ENCODE assay signal across 24 cellular contexts in genomic region chr4:159526172-159526571, GRCh38.
"Had no signal": no experiment of that assay in that cellular context is flagged by ENCODE, and none has a peak within 500 bp of the region (broad histone marks: within the 10 kb centered on the region; RNA-seq: fewer than 3 reads in every experiment).

No MANE protein-coding gene starts in this region.

- H3K9me3 ChIP-seq: esophagus squamous epithelium, pancreas, stomach, thyroid gland had no signal

- ATAC-seq: heart right ventricle; left colon; left ventricle myocardium superior; natural killer cell; pancreas; sciatic nerve; stimulated activated effector memory CD8-positive, alpha-beta T cell treated with anti-CD3 and anti-CD28 coated beads, Interleukin-12 subunit alpha, Interleukin-12 subunit beta, amount 100 ng/mL, for 72 hours had no signal

- H3K4me1 Mint-ChIP-seq: memory B cell; natural killer cell; stimulated activated effector memory CD8-positive, alpha-beta T cell treated with anti-CD3 and anti-CD28 coated beads, Interleukin-12 subunit alpha, Interleukin-12 subunit beta, amount 100 ng/mL, for 72 hours had no signal

- H3K27me3 Mint-ChIP-seq: dendritic cell treated with granulocyte-macrophage colony-stimulating factor and Interleukin-4, amounts not matched to agents 40 ng/mL and 50 ng/mL, for 4 days; memory B cell; type B pancreatic cell had no signal

- H3K4me3 ChIP-seq: esophagus squamous epithelium, heart right ventricle, lung, pancreas, stomach, thyroid gland had no signal

- DNase-seq: effector memory CD4-positive, alpha-beta T cell; erythroblast; esophagus squamous epithelium; foreskin melanocyte; glutamatergic neuron; heart right ventricle; hippocampal formation; islet precursor cell; kidney glomerular epithelial cell; left colon; left ventricle myocardium superior; natural killer cell; pancreas; stimulated activated CD4-positive, alpha-beta T cell treated with anti-CD3 and anti-CD28 coated beads, Interleukin-2, amount 100 ng/mL, for 24 hours; stimulated activated CD4-positive, alpha-beta T cell treated with anti-CD3 and anti-CD28 coated beads, Interleukin-4, amount 100 ng/mL, for 24 hours; stimulated activated naive CD4-positive, alpha-beta T cell treated with Interleukin-2 at 50 U/mL for 16 hours; stomach; thyroid gland had no signal

- H3K36me3 Mint-ChIP-seq: memory B cell; natural killer cell; stimulated activated effector memory CD8-positive, alpha-beta T cell treated with anti-CD3 and anti-CD28 coated beads, Interleukin-12 subunit alpha, Interleukin-12 subunit beta, amount 100 ng/mL, for 72 hours; type B pancreatic cell had no signal

- H3K27me3 ChIP-seq: esophagus squamous epithelium, heart right ventricle, pancreas, stomach, thyroid gland had no signal

- H3K4me1 ChIP-seq: esophagus squamous epithelium, heart right ventricle, pancreas, stomach, thyroid gland had no signal

- H3K27ac ChIP-seq: esophagus squamous epithelium, heart right ventricle, pancreas, stomach, thyroid gland had no signal

- H3K9me3 Mint-ChIP-seq: dendritic cell treated with granulocyte-macrophage colony-stimulating factor and Interleukin-4, amounts not matched to agents 40 ng/mL and 50 ng/mL, for 4 days; type B pancreatic cell had no signal

- H3K36me3 ChIP-seq: esophagus squamous epithelium, heart right ventricle, pancreas, stomach, thyroid gland had no signal

- H3K27ac Mint-ChIP-seq: dendritic cell treated with granulocyte-macrophage colony-stimulating factor and Interleukin-4, amounts not matched to agents 40 ng/mL and 50 ng/mL, for 4 days; memory B cell; natural killer cell; stimulated activated effector memory CD8-positive, alpha-beta T cell treated with anti-CD3 and anti-CD28 coated beads, Interleukin-12 subunit alpha, Interleukin-12 subunit beta, amount 100 ng/mL, for 72 hours; type B pancreatic cell had no signal

- H3K4me3 Mint-ChIP-seq: dendritic cell treated with granulocyte-macrophage colony-stimulating factor and Interleukin-4, amounts not matched to agents 40 ng/mL and 50 ng/mL, for 4 days; memory B cell; natural killer cell; stimulated activated effector memory CD8-positive, alpha-beta T cell treated with anti-CD3 and anti-CD28 coated beads, Interleukin-12 subunit alpha, Interleukin-12 subunit beta, amount 100 ng/mL, for 72 hours; type B pancreatic cell had no signal
